In the genomic region with DNA sequence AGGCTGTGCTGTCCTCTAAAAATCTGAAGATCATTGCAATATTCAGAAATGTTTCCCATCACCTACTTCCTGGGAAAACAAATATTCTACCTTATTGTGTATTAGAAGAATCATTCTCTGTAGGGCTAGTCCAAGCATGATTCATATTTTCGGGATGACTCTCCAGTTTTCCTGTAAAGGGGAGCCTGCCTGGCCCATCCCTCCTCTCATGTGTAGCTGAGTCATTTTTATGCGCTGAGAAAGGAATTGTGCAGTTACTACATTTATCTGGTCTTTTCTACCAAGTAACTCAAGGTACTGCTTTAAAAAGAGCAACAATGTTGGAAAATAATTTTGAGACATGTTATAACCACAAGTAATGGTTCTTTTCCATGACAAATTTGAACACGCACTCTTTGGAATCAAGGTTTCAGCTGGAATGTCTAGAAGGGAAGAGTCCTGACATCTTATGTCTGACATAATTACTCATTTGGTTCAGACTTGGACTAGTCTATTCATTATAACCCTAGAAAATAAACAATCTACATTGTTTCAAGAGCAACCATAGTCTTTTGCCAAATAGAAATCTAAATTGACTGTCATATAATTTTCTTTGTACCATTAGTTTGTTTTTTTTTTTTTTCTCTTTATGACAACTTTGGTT, we compare ENCODE assay signal across 16 cellular contexts. TPM values are rescaled to one million over a fixed set of nuclear protein-coding genes. Genes with fewer than 3 reads are reported as not detected.
DNase-seq lines count a peak whose midpoint lies in the region; TF ChIP-seq lines count a peak whose summit lies in the region.
"Had no signal": no experiment of that assay in that cellular context is flagged by ENCODE, and none has a peak within 500 bp of the region (broad histone marks: within the 10 kb centered on the region; RNA-seq: fewer than 3 reads in every experiment).

No MANE protein-coding gene starts in this region.

- H3K4me3 ChIP-seq in AG10803 (ENCODE audit: low read length), result no peak overlapping the region
- no peak overlapping the region for H3K4me3 ChIP-seq in breast epithelium
- no peak overlapping the region for H3K4me3 ChIP-seq in kidney epithelial cell (ENCODE audit: low read depth, low read length)
- no peak overlapping the region for H3K4me3 ChIP-seq in BE2C (ENCODE audit: low read depth, low read length)
- H3K4me3 ChIP-seq: GM23338, pancreas had no signal

- no peak for TF ChIP-seq CTCF in AG10803 (conservative IDR thresholded peaks at IDR 0.05; ENCODE audit: low read length)
- TF ChIP-seq CTCF in breast epithelium (IDR thresholded peaks at IDR 0.05), result no peak
- no peak for TF ChIP-seq CTCF in kidney epithelial cell (IDR thresholded peaks at IDR 0.05; ENCODE audit: insufficient read depth, low read length, poor library complexity, severe bottlenecking)
- TF ChIP-seq CTCF in BE2C (IDR thresholded peaks at IDR 0.05; ENCODE audit: low read depth, low read length), result no peak

- DNase-seq in AG10803 (ENCODE audit: low read depth) (peak; percentile 15), NCI-H226 (peak; percentile 78), breast epithelium (ENCODE audit: low spot score in 2 of 2) (peak in 1 of 2 donors; percentile 54), kidney epithelial cell (ENCODE audit: low read depth) (peak; percentile 44), nucleus accumbens (lab: John Stamatoyannopoulos, UW) (no peak), BE2C (no peak), AML-193 (lab: John Stamatoyannopoulos, UW) (no peak), NCI-H2081 treated with DMSO at 0.1 percent for 48 hours (lab: John Stamatoyannopoulos, UW) (no peak)
- DNase-seq: activated CD4-positive, alpha-beta T cell treated with anti-CD3 and anti-CD28 coated beads for 1 hour; activated T-cell treated with anti-CD3 and anti-CD28 coated beads, Interleukin-2, amount 50 U/mL, for 48 hours; DMS153; endodermal cell; NCI-H1436 treated with DMSO at 0.1 percent for 48 hours; pancreas; stimulated activated CD4-positive, alpha-beta T cell treated with anti-CD3 and anti-CD28 coated beads, Interleukin-1b, Interleukin-23, amount 100 ng/mL, for 48 hours had no signal

- H3K27me3 ChIP-seq in breast epithelium (no peaks in the 10 kb centered on the region), kidney epithelial cell (ENCODE audit: control insufficient read depth, insufficient read depth, low read length) (no peaks in the 10 kb centered on the region), BE2C (no peaks in the 10 kb centered on the region)
- H3K27me3 ChIP-seq: pancreas had no signal

- intact Hi-C loops in breast epithelium (cut with DNase I; ENCODE audit: low total_unique reads), result no loop called here

- no peaks in the 10 kb centered on the region for H3K9me3 ChIP-seq in breast epithelium
- no peaks in the 10 kb centered on the region for H3K9me3 ChIP-seq in BE2C
- H3K9me3 ChIP-seq: pancreas had no signal

- H3K36me3 ChIP-seq in breast epithelium (no peaks in the 10 kb centered on the region), kidney epithelial cell (ENCODE audit: control insufficient read depth, insufficient read depth, low read length) (no peaks in the 10 kb centered on the region), BE2C (no peaks in the 10 kb centered on the region)
- H3K36me3 ChIP-seq: pancreas had no signal

- H3K4me1 ChIP-seq in breast epithelium (no peaks in the 10 kb centered on the region), BE2C (no peaks in the 10 kb centered on the region)
- H3K4me1 ChIP-seq: pancreas had no signal

- no peak for TF ChIP-seq POLR2A in breast epithelium (IDR thresholded peaks at IDR 0.05)

- H3K27ac ChIP-seq in breast epithelium, result peak overlapping the region; percentile 63 to 74
- H3K27ac ChIP-seq: pancreas had no signal

RNA-seq across cellular contexts. Expression of a gene that starts 6.6 kb away (rescaled TPM):
- total RNA-seq in breast epithelium, result 10 to 100 TPM in 2 of 3 donors, not detected in 1; 21.0 to 40.1 TPM
- 0.14 and 0.67 TPM in 2 replicates for total RNA-seq in kidney epithelial cell
- polyA plus RNA-seq in BE2C (2012; ENCODE audit: insufficient read depth, insufficient read length, low read depth), result not detected
- total RNA-seq: endodermal cell, pancreas had no signal

RNA-seq across cellular contexts. Expression of a gene that starts 43.8 kb away (rescaled TPM):
- total RNA-seq in breast epithelium, result 100 to 1,000 TPM in 1 of 3 donors, 10 to 100 TPM in 2; 14.1 to 125 (median 61.3) TPM
- 154 and 155 TPM in 2 replicates for total RNA-seq in kidney epithelial cell
- polyA plus RNA-seq in BE2C (2012; ENCODE audit: insufficient read depth, insufficient read length, low read depth), result not detected

Comparison
In these comparisons a context has a peak if more than half of its experiments do, and no peak if none do; other contexts are left out.
1. DNase-seq: peak in AG10803 (single experiment), NCI-H226 (single experiment) and kidney epithelial cell (single experiment); none in nucleus accumbens (0 of 56), BE2C (single experiment), AML-193 (0 of 2) and NCI-H2081 treated with DMSO at 0.1 percent for 48 hours (single experiment).